2 cellular contexts compared by ENCODE assay signal in genomic region chr17:63838586-63839184, GRCh38.
TF ChIP-seq lines count a peak whose summit lies in the region.

No MANE protein-coding gene starts in this region.

TF ChIP-seq in SK-N-SH, 30 proteins besides CTCF, POLR2A, EP300 and RAD21 (continued from another document):
- 0 out of 2 replicates have a peak, but pooled peaks have one; percentile 18 for TF ChIP-seq PBX3 (IDR thresholded peaks at IDR 0.05)

TF ChIP-seq in SK-N-SH treated with all-trans-retinoic acid at 6 μM for 48 hours, 23 proteins besides CTCF, POLR2A, EP300 and RAD21 (continued from another document):
- TF ChIP-seq POU6F1 (CRISPR knock-in tag; IDR thresholded peaks at IDR 0.05; ENCODE audit: borderline replicate concordance, low read depth) (no peak), OSR1 (CRISPR knock-in tag; IDR thresholded peaks at IDR 0.05) (no peak), BACH2 (CRISPR knock-in tag; IDR thresholded peaks at IDR 0.05; ENCODE audit: borderline replicate concordance) (no peak), ESRRG (CRISPR knock-in tag; IDR thresholded peaks at IDR 0.05) (no peak), ZNF70 (CRISPR knock-in tag; IDR thresholded peaks at IDR 0.05) (no peak)
